1 cellular context compared by ENCODE assay signal in genomic region chr3:136861890-136862610, GRCh38.
TF ChIP-seq lines count a peak whose summit lies in the region.

Gene NCK1, plus strand, starts transcription at chr3:136862208. Its CDS starts 65,794 bp downstream, at chr3:136928002.

TF ChIP-seq in K562, 482 proteins besides CTCF, POLR2A, EP300 and RAD21 (continued from another document and continues in another):
- TF ChIP-seq THAP7 (CRISPR knock-in tag; IDR thresholded peaks at IDR 0.05) = no peak
- TF ChIP-seq ATF2 (CRISPR knock-in tag; IDR thresholded peaks at IDR 0.05) = no peak
- TF ChIP-seq ZNF717 (CRISPR knock-in tag; IDR thresholded peaks at IDR 0.05) = no peak
- no peak for TF ChIP-seq DDX20 (tag; IDR thresholded peaks at IDR 0.05; ENCODE audit: low read depth)
- TF ChIP-seq CBX1 (IDR thresholded peaks at IDR 0.05; ENCODE audit: low read depth) = peak; percentile 44; the same call in 1 of the 2 replicates
- TF ChIP-seq BRF1 (IDR thresholded peaks at IDR 0.05; ENCODE audit: borderline replicate concordance, extremely low read depth, insufficient read length) = no peak
- TF ChIP-seq IRF2 (CRISPR knock-in tag; IDR thresholded peaks at IDR 0.05) = no peak
- TF ChIP-seq MCM3 (IDR thresholded peaks at IDR 0.05) = no peak
- no peak for TF ChIP-seq ERF (CRISPR knock-in tag; IDR thresholded peaks at IDR 0.05)
- peak; percentile 32; the same call in 1 of the 2 replicates for TF ChIP-seq MBD2 (IDR thresholded peaks at IDR 0.05; ENCODE audit: borderline replicate concordance, low read depth)
- TF ChIP-seq DEAF1 (CRISPR knock-in tag; IDR thresholded peaks at IDR 0.05) = no peak
- TF ChIP-seq NCOA4 (IDR thresholded peaks at IDR 0.05; ENCODE audit: partially characterized antibody) = no peak
- TF ChIP-seq ZBTB8A (IDR thresholded peaks at IDR 0.05; ENCODE audit: partially characterized antibody) = no peak
- TF ChIP-seq TAL1 (IDR thresholded peaks at IDR 0.05) = no peak
- TF ChIP-seq CBX3 (IDR thresholded peaks at IDR 0.05; ENCODE audit: borderline replicate concordance in 1 of 2, low read length in 2 of 2) = peak in 1 of 2 experiments; percentile 15; a peak in 1 of 3 replicates
- TF ChIP-seq MNT (conservative IDR thresholded peaks at IDR 0.05) = peak; percentile 72 to 82
- TF ChIP-seq ZNF133 (CRISPR knock-in tag; IDR thresholded peaks at IDR 0.05) = no peak
- TF ChIP-seq PBX2 (CRISPR knock-in tag; IDR thresholded peaks at IDR 0.05; ENCODE audit: low read depth) = peak; percentile 80
- TF ChIP-seq PBX2 (tag; conservative IDR thresholded peaks at IDR 0.05; ENCODE audit: low read depth) = peak; percentile 94
- no peak for TF ChIP-seq THRB (CRISPR knock-in tag; conservative IDR thresholded peaks at IDR 0.05)
- TF ChIP-seq ETV1 (tag; conservative IDR thresholded peaks at IDR 0.05; ENCODE audit: low read depth) = no peak
- TF ChIP-seq ZNF76 (CRISPR knock-in tag; IDR thresholded peaks at IDR 0.05; ENCODE audit: borderline replicate concordance) = no peak
- TF ChIP-seq CUX1 (CRISPR knock-in tag; IDR thresholded peaks at IDR 0.05) = no peak
- no peak for TF ChIP-seq NONO (IDR thresholded peaks at IDR 0.05; ENCODE audit: low read depth in 2 of 2, low read length in 1 of 2)
- no peak for TF ChIP-seq KAT7 (CRISPR knock-in tag; IDR thresholded peaks at IDR 0.05; ENCODE audit: borderline replicate concordance)
- TF ChIP-seq ZNF696 (CRISPR knock-in tag; conservative IDR thresholded peaks at IDR 0.05) = no peak
- no peak for TF ChIP-seq ELF4 (CRISPR knock-in tag; IDR thresholded peaks at IDR 0.05)
- TF ChIP-seq REST (CRISPR knock-in tag; IDR thresholded peaks at IDR 0.05; ENCODE audit: low read depth) = no peak
- peak; percentile 46 for TF ChIP-seq HMGN3 (IDR thresholded peaks at IDR 0.05; ENCODE audit: borderline replicate concordance, extremely low read depth, insufficient read length, low read depth, low read length)
- no peak for TF ChIP-seq CHAMP1 (IDR thresholded peaks at IDR 0.05)
- no peak for TF ChIP-seq RBM14 (IDR thresholded peaks at IDR 0.05; ENCODE audit: borderline replicate concordance, insufficient read depth, low read depth, low read length)
- TF ChIP-seq SMARCA4 (IDR thresholded peaks at IDR 0.05) = no peak
- TF ChIP-seq ZNF780A (CRISPR knock-in tag; IDR thresholded peaks at IDR 0.05) = no peak
- no peak for TF ChIP-seq ESRRB (CRISPR knock-in tag; IDR thresholded peaks at IDR 0.05; ENCODE audit: borderline replicate concordance)
- TF ChIP-seq POLR2G (IDR thresholded peaks at IDR 0.05; ENCODE audit: low read depth, low read length) = peak; percentile 98
- no peak for TF ChIP-seq ETS2 (tag; IDR thresholded peaks at IDR 0.05; ENCODE audit: borderline replicate concordance, poor library complexity, severe bottlenecking)
- no peak for TF ChIP-seq ZNF384 (IDR thresholded peaks at IDR 0.05; ENCODE audit: low read depth, low read length)
